Comparison of ENCODE assay signal across 8 cellular contexts in the genomic region with DNA sequence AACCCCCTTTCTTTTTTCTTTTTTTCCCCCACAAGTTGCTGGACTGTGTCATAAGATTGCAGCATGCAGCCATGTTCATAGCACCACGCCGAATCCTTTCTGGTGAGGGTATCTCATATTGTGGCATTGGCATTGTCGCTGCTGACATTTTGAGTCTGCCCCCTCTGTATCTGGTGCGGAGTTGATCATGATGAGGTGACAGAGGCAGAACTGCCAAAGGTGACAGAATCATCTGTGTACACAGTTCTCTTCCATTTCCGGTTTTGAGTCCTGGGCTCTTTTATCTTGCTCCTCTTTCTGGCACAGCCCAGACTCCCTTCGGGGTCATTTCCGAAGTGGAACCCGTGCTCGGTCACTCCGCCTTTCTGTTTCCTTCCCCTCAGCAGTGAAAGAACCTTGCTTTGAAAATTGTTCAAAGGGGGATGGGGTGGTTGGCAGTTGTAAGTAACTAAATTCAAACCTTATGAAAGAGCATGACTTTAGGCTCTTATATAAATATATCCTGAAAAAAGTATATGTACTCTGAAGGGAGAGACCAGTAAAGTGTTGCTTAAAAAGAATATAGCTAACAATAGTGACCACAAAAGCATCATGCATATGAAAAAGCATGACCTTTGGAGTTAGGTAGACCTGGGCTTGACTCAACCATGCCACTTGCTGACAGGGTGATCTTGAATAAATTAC. TPM values are rescaled to one million over a fixed set of nuclear protein-coding genes. Genes with fewer than 3 reads are reported as not detected.
DNase-seq lines count a peak whose midpoint lies in the region; ATAC-seq and TF ChIP-seq lines count a peak whose summit lies in the region.

No MANE protein-coding gene starts in this region.

- H3K4me3 ChIP-seq in lung = no peak overlapping the region
- H3K4me3 ChIP-seq in mesenchymal stem cell (ENCODE audit: insufficient read depth in 1 of 2, low read depth in 1 of 2, low read length in 2 of 2) = no peak overlapping the region

- ATAC-seq in GM19023 (IDR thresholded peaks at IDR 0.05; ENCODE audit: unreplicated experiment) = peak; percentile 89
- peak; percentile 82 for ATAC-seq in HG03025 (IDR thresholded peaks at IDR 0.05; ENCODE audit: low FRiP score, unreplicated experiment)
- no peak for ATAC-seq in lung (ENCODE audit: insufficient read depth, low FRiP score)

- DNase-seq in activated CD8-positive, alpha-beta memory T cell treated with anti-CD3 and anti-CD28 coated beads for 48 hours (ENCODE audit: low read depth in 2 of 3, low spot score in 2 of 3) = peak; percentile 0 to 3 (median 2)
- DNase-seq in lung (ENCODE audit: low spot score) = peak; percentile 32
- DNase-seq in medulla oblongata (ENCODE audit: extremely low spot score) = no peak
- DNase-seq in mesenchymal stem cell = no peak
- DNase-seq in AG08396 (ENCODE audit: low spot score) = no peak
- DNase-seq in DMS153 (lab: John Stamatoyannopoulos, UW) = no peak

- no peak overlapping the region for H2AFZ ChIP-seq in mesenchymal stem cell (ENCODE audit: low read depth, low read length)

- no peak overlapping the region for H4K91ac ChIP-seq in mesenchymal stem cell (ENCODE audit: low read length)

- H3K4me2 ChIP-seq in mesenchymal stem cell (ENCODE audit: low read length, poor library complexity, severe bottlenecking) = no peak overlapping the region

- no peak overlapping the region for H3K4ac ChIP-seq in mesenchymal stem cell (ENCODE audit: low read depth in 1 of 2, low read length in 2 of 2)

- H2BK12ac ChIP-seq in mesenchymal stem cell (ENCODE audit: low read length in 2 of 2) = no peak overlapping the region

- H4K8ac ChIP-seq in mesenchymal stem cell (ENCODE audit: low read length) = no peak overlapping the region

- no peak for TF ChIP-seq CTCF in lung (IDR thresholded peaks at IDR 0.05; ENCODE audit: control extremely low read depth, extremely low read depth)

- no peak overlapping the region for H3K23ac ChIP-seq in mesenchymal stem cell (ENCODE audit: low read length in 2 of 2)

- H2BK5ac ChIP-seq in mesenchymal stem cell (ENCODE audit: low read depth, low read length, poor library complexity, severe bottlenecking) = no peak overlapping the region

- H3K9ac ChIP-seq in mesenchymal stem cell (ENCODE audit: low read length) = no peak overlapping the region

- no peak overlapping the region for H2BK120ac ChIP-seq in mesenchymal stem cell (ENCODE audit: low read depth, low read length)

- H3K79me1 ChIP-seq in mesenchymal stem cell (replicated peaks; ENCODE audit: low read length, poor library complexity, severe bottlenecking) = no peaks in the 10 kb centered on the region

- peaks cover 3 to 8% of the 10 kb centered on the region in 2 donors for H3K4me1 ChIP-seq in lung (ENCODE audit: control insufficient read depth in 2 of 2, insufficient read depth in 2 of 2, low read length in 2 of 2)
- H3K4me1 ChIP-seq in mesenchymal stem cell (ENCODE audit: control insufficient read depth, insufficient read depth, low read depth, low read length) = no peaks in the 10 kb centered on the region

- H3K9me3 ChIP-seq in lung (ENCODE audit: control insufficient read depth in 2 of 2, insufficient read depth in 1 of 2, low read length in 1 of 2) (no peaks in the 10 kb centered on the region), mesenchymal stem cell (ENCODE audit: control insufficient read depth, low read length) (no peaks in the 10 kb centered on the region)

- 15 to 35% methylated on average over 10 of the region's 10 CpGs for WGBS in lung, 2 donors
- 81% methylated on average over 9 of the region's 10 CpGs for WGBS in mesenchymal stem cell

- no peak overlapping the region for H3K14ac ChIP-seq in mesenchymal stem cell (ENCODE audit: low read length in 2 of 2)

- H3K27me3 ChIP-seq in lung (ENCODE audit: control insufficient read depth, insufficient read depth) (no peaks in the 10 kb centered on the region), mesenchymal stem cell (ENCODE audit: control insufficient read depth in 1 of 2, insufficient read depth in 1 of 2, low read length in 2 of 2) (no peaks in the 10 kb centered on the region)

- H3K36me3 ChIP-seq in lung (ENCODE audit: control insufficient read depth in 2 of 2, insufficient read depth in 2 of 2, low read length in 2 of 2) = no peaks in the 10 kb centered on the region
- H3K36me3 ChIP-seq in mesenchymal stem cell (ENCODE audit: control insufficient read depth in 1 of 2, insufficient read depth in 2 of 2, low read depth in 1 of 2, low read length in 2 of 2) = no peaks in the 10 kb centered on the region

- H2BK15ac ChIP-seq in mesenchymal stem cell (ENCODE audit: low read depth, poor library complexity, severe bottlenecking) = no peak overlapping the region

- H3K27ac ChIP-seq in lung (ENCODE audit: low read depth in 1 of 2, low read length in 1 of 2) (no peak overlapping the region), mesenchymal stem cell (ENCODE audit: low read length, poor library complexity, severe bottlenecking) (no peak overlapping the region)

- H2AK5ac ChIP-seq in mesenchymal stem cell (ENCODE audit: low read length, severe bottlenecking) = no peak overlapping the region

- H3K18ac ChIP-seq in mesenchymal stem cell (ENCODE audit: low read depth in 1 of 2, low read length in 2 of 2) = no peak overlapping the region

RNA-seq across cellular contexts. Expression of a gene that starts 55.0 kb away (rescaled TPM):
- total RNA-seq in lung = 10 to 100 TPM; 35.2 to 89.7 TPM
- 10 to 100 TPM in 1 of 2 donors, 1 to 10 TPM in 1; 10.0 to 16.7 TPM for polyA plus RNA-seq in lung
- 25.5 TPM for polyA plus RNA-seq in mesenchymal stem cell (2013, experiment 1 of 2)
- polyA plus RNA-seq in mesenchymal stem cell (2013, experiment 2 of 2) = 24.1 TPM

Comparison
In these comparisons a context has a peak if more than half of its experiments do, and no peak if none do; other contexts are left out.
1. DNase-seq: peak in activated CD8-positive, alpha-beta memory T cell treated with anti-CD3 and anti-CD28 coated beads for 48 hours (3 of 3) and lung (single experiment); none in medulla oblongata (single experiment), mesenchymal stem cell (single experiment), AG08396 (single experiment) and DMS153 (single experiment).